Comparison of ENCODE assay signal across 7 cellular contexts in the genomic region with DNA sequence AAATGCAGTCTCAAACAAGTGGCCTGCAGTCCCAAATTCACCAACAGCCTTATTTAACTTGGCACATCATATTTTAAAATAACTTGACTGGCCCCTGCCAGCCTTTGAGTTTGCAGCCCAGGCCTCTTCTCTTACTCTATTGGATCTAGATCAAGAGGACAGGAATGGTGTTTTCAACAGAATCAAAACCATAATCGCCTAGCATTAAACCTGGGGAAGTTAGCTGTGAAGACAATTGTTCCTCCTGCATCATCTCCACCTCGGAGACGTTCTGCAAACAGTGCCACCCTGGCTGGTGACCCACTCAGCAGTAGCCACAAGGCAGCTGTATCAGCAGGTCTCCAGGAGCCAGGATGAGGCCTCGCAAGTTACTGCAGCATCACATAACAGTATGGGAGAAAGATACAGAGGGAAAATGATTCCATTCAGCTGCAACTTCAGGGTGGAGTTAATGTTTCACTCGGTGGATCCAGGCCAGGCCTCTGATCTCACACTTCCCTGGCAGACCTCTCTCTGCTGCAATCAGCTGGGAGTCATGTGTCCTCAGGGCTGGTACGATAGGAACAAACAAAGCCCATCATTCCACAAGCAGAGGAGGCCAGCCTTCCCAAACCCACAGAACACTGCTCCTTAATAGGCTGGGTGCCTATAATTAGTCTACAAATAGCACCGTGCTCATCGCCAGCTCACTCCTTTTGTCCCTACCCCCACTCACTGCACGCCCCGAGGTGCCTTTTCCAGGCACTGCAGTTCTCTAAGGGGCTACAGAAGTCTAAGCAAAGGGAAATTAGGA. TPM values are rescaled to one million over a fixed set of nuclear protein-coding genes. Genes with fewer than 3 reads are reported as not detected.
DNase-seq lines count a peak whose midpoint lies in the region; ATAC-seq and TF ChIP-seq lines count a peak whose summit lies in the region.

No MANE protein-coding gene starts in this region.

- no peak for TF ChIP-seq CTCF in stomach (IDR thresholded peaks at IDR 0.05)

- DNase-seq in HuH-7.5 (ENCODE audit: low spot score): peak; percentile 65
- DNase-seq in amygdala (lab: John Stamatoyannopoulos, UW): peak in 47 of 56 donors; percentile 10 to 86 (median 59)
- peak; percentile 23 for DNase-seq in iPS-NIHi11 (ENCODE audit: low spot score)
- DNase-seq in stomach: peak; percentile 94

- H3K4me1 ChIP-seq in stomach: peaks cover 9 to 36% (median 25%) of the 10 kb centered on the region in 4 donors

- ATAC-seq in GM19035 (IDR thresholded peaks at IDR 0.05; ENCODE audit: unreplicated experiment) (no peak), GM21737 (IDR thresholded peaks at IDR 0.05; ENCODE audit: unreplicated experiment) (no peak), HG02870 (IDR thresholded peaks at IDR 0.05; ENCODE audit: unreplicated experiment) (no peak)

- TF ChIP-seq POLR2A in stomach (IDR thresholded peaks at IDR 0.05): no peak

- 19 to 33% (median 24%) methylated on average over 9 to 10 of the region's 10 CpGs for WGBS in stomach, 5 donors

- H3K9me3 ChIP-seq in stomach: peaks cover 0 to 7% (median 0%) of the 10 kb centered on the region in 4 donors

- TF ChIP-seq EP300 in stomach (IDR thresholded peaks at IDR 0.05): no peak

- no peaks in the 10 kb centered on the region for H3K27me3 ChIP-seq in stomach

- H3K27ac ChIP-seq in stomach: peak overlapping the region; percentile 31 to 62 (median 60)

- intact Hi-C loops in stomach (cut with DNase I; ENCODE audit: low total_unique reads): loop anchor here (10.0 kb wide), 1 partner anchor 100 kb away; no protein-coding TSS in a partner anchor

- H3K4me3 ChIP-seq in stomach: no peak overlapping the region

- peaks cover 0 to 6% (median 0%) of the 10 kb centered on the region in 4 donors for H3K36me3 ChIP-seq in stomach

RNA-seq across cellular contexts. Expression of gene SCN2B, which starts 18.6 kb away (rescaled TPM):
- total RNA-seq in stomach: under 1 TPM in 2 of 5 donors, not detected in 3; 0.29 to 0.92 TPM
- polyA plus RNA-seq in stomach: under 1 TPM; 0.12 to 0.46 (median 0.23) TPM

RNA-seq across cellular contexts. Expression of gene JAML, which starts 29.8 kb away (rescaled TPM):
- total RNA-seq in stomach: 10 to 100 TPM in 4 of 5 donors, 1 to 10 TPM in 1; 9.2 to 35.0 (median 21.4) TPM
- polyA plus RNA-seq in stomach: 10 to 100 TPM in 1 of 3 donors, 1 to 10 TPM in 2; 3.7 to 14.5 (median 4.6) TPM

RNA-seq across cellular contexts. Expression of gene SCN4B, which starts 42.4 kb away (rescaled TPM):
- 1 to 10 TPM in 2 of 5 donors, not detected in 3; 2.2 to 3.6 TPM for total RNA-seq in stomach
- polyA plus RNA-seq in stomach: 1 to 10 TPM in 2 of 3 donors, under 1 TPM in 1; 0.75 to 1.6 (median 1.2) TPM

RNA-seq across cellular contexts. Expression of gene MPZL3, which starts 57.1 kb away (rescaled TPM):
- total RNA-seq in stomach: 10 to 100 TPM in 1 of 5 donors, 1 to 10 TPM in 3, under 1 TPM in 1; 0.45 to 20.0 (median 6.7) TPM
- 1 to 10 TPM; 2.1 to 7.2 (median 3.4) TPM for polyA plus RNA-seq in stomach

Comparison
In these comparisons a context has a peak if more than half of its experiments do, and no peak if none do; other contexts are left out.
1. DNase-seq: peak in every context shown above with its lines; median percentile 94 in stomach; 65 in HuH-7.5; 59 in amygdala; 23 in iPS-NIHi11.